In genomic region chr2:130599391-130599790, GRCh38 we compare ENCODE assay signal across 5 cellular contexts. TPM values are rescaled to one million over a fixed set of nuclear protein-coding genes. Genes with fewer than 3 reads are reported as not detected.
"Had no signal": no experiment of that assay in that cellular context is flagged by ENCODE, and none has a peak within 500 bp of the region (broad histone marks: within the 10 kb centered on the region; RNA-seq: fewer than 3 reads in every experiment).

Gene CFC1, minus strand, starts transcription at chr2:130599575. Its CDS starts 288 bp downstream, at chr2:130599287.

RNA-seq across cellular contexts. Expression of gene CFC1, which starts in this region (rescaled TPM):
- total RNA-seq: GM23248, H1, HT-29, IMR-90, K562 had no signal
- polyA plus RNA-seq: GM23248, IMR-90, K562 had no signal
